In the genomic region with DNA sequence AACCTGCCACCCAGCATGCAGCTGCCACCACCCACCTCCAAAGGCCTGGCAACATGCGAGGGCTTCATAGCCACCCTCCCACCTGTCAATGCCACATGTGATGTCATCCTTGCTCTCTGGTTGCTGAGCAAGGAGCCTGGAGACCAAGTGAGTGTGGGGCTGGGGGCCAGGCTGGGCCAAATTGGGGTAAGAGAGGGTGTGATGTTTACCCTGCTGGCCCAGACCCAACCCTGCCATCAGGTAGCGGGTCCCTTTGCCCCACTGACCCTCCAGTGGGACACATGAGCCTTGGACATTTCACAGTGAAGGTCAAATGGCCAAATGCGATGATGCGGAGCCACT, we compare ENCODE assay signal across 23 cellular contexts. TPM values are rescaled to one million over a fixed set of nuclear protein-coding genes. Genes with fewer than 3 reads are reported as not detected.
"Had no signal": no experiment of that assay in that cellular context is flagged by ENCODE, and none has a peak within 500 bp of the region (broad histone marks: within the 10 kb centered on the region; RNA-seq: fewer than 3 reads in every experiment).

No MANE protein-coding gene starts in this region.

- H3K9me3 ChIP-seq: SJSA1 had no signal

- H3K4me1 ChIP-seq: SJSA1 had no signal

- H3K27ac ChIP-seq: SJSA1, SK-N-MC had no signal

- DNase-seq: KBM-7, MV-4-11, NCI-H1048, NCI-H1105, NCI-H1417, NCI-H1436 treated with DMSO at 0.1 percent for 48 hours, NCI-H1694, NCI-H187 treated with DMSO at 0.1 percent for 48 hours, NCI-H2029 treated with DMSO at 0.1 percent for 48 hours, NCI-H2171 treated with DMSO at 0.1 percent for 48 hours, NCI-H345, NCI-H446 treated with DMSO at 0.1 percent for 48 hours, NCI-H510A treated with DMSO at 0.1 percent for 48 hours, NCI-H526, NCI-H82, Right ventricle myocardium superior, RPMI8226, SIG-M5 had no signal

- H3K36me3 ChIP-seq: SJSA1 had no signal

- H3K4me3 ChIP-seq: SJSA1, SK-N-MC had no signal

RNA-seq across cellular contexts. Expression of gene ALOX15B, which starts 8.9 kb away (rescaled TPM):
- total RNA-seq: HT-29, Right ventricle myocardium superior, SJSA1 had no signal

RNA-seq across cellular contexts. Expression of gene ALOX12B, which starts 39.8 kb away (rescaled TPM):
- total RNA-seq: HT-29, Right ventricle myocardium superior, SJSA1 had no signal

RNA-seq across cellular contexts. Expression of gene GUCY2D, which starts 45.3 kb away (rescaled TPM):
- total RNA-seq: LHCN-M2, MCF 10A, Right ventricle myocardium superior, SJSA1 had no signal
